In the genomic region with DNA sequence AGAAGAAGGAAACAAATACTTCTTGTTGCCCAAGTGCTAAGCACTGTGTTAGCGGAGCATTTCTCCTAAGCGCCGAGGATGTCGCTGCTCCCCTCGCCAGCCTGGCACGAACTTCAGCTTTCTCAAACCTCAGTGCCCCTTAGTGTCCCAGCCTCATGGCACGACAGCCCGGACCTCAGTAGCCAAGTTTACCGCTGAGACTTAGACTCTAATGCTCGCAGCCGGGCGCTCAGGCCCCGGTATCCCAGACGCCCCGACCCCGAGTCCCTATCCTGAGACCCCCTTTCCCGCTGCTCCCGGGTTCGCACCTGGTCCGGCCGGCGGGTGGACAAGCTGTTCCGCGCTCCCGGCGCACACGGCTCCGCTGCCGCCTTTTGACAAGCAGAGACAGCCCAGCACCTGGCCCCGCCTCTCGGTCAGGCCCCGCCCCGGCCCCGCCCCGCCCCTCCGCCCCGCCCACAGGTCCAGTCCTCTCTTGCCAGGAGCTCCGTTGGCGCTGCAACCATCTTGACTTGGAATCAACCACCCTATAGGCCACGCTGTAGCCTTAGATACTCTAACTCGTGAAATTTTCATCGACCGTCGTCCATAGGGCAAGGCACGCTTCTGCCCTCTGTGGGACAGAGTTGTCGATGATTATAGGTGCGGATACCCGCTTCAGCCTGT, we compare ENCODE assay signal across 8 cellular contexts. TPM values are rescaled to one million over a fixed set of nuclear protein-coding genes. Genes with fewer than 3 reads are reported as not detected.
DNase-seq lines count a peak whose midpoint lies in the region; ATAC-seq and TF ChIP-seq lines count a peak whose summit lies in the region.

TSS of gene VDR (minus strand) at position 348 of the 666 bp plus-strand sequence. CDS start 25,881 bp downstream, outside the sequence.

- POLR2A ChIA-PET in activated CD4-positive, alpha-beta T cell treated with anti-CD3 and anti-CD28 coated beads for 36 hours (lab: Charles Lee), result interaction anchor here (0.7 to 3.7 kb wide), 8 partner anchors 17 to 96 kb away, joined by 3 to 19 read pairs (median 6); no protein-coding TSS in a partner anchor

- peak within 1 kb of the TSS; percentile 94 for H3K4me3 Mint-ChIP-seq in activated CD4-positive, alpha-beta T cell treated with anti-CD3 and anti-CD28 coated beads for 36 hours

- in situ Hi-C loops in ACHN (cut with HindIII; ENCODE audit: low pct_ligation_motif_present, low pct_unique_long_range_greater_than_20kb, low sequenced_read_pairs), result no loop called here

- TF ChIP-seq CTCF in coronary artery (IDR thresholded peaks at IDR 0.05) (no peak), left lung (IDR thresholded peaks at IDR 0.05) (no peak)

- peaks cover 0 to 4% of the 10 kb centered on the region in 2 donors for H3K36me3 ChIP-seq in left lung

- peaks cover 20% of the 10 kb centered on the region for H3K27me3 Mint-ChIP-seq in activated CD4-positive, alpha-beta T cell treated with anti-CD3 and anti-CD28 coated beads for 36 hours

- peaks cover 35 to 56% of the 10 kb centered on the region in 2 donors for H3K4me1 ChIP-seq in left lung

- peak within 1 kb of the TSS; percentile 80 for H3K4me3 ChIP-seq in coronary artery
- H3K4me3 ChIP-seq in left lung, result peak within 1 kb of the TSS; percentile 62 to 72

- peaks cover 39% of the 10 kb centered on the region for H3K36me3 Mint-ChIP-seq in activated CD4-positive, alpha-beta T cell treated with anti-CD3 and anti-CD28 coated beads for 36 hours (ENCODE audit: low read depth)

- H3K9me3 ChIP-seq in left lung, result no peaks in the 10 kb centered on the region

- DNase-seq in ACHN (peak; percentile 89), NCI-H460 (ENCODE audit: extremely low read depth, low read depth) (peak; percentile 74), coronary artery (ENCODE audit: low spot score) (peak; percentile 88), left lung (peak; percentile 86 to 95)
- peak; percentile 88 for DNase-seq in activated CD4-positive, alpha-beta T cell treated with anti-CD3 and anti-CD28 coated beads for 36 hours
- peak; percentile 70 for DNase-seq in stimulated activated CD4-positive, alpha-beta T cell treated with anti-CD3 and anti-CD28 coated beads, Interleukin-4, amount 100 ng/mL, for 1 hour

- peak within 1 kb of the TSS; percentile 26 to 43 for H3K27ac ChIP-seq in coronary artery
- H3K27ac ChIP-seq in left lung, result peak within 1 kb of the TSS; percentile 75 to 92

- H3K27ac Mint-ChIP-seq in activated CD4-positive, alpha-beta T cell treated with anti-CD3 and anti-CD28 coated beads for 36 hours, result peak within 1 kb of the TSS; percentile 92

- H3K9me3 Mint-ChIP-seq in activated CD4-positive, alpha-beta T cell treated with anti-CD3 and anti-CD28 coated beads for 36 hours (ENCODE audit: low read depth), result no peaks in the 10 kb centered on the region

- peaks cover 45% of the 10 kb centered on the region for H3K4me1 Mint-ChIP-seq in activated CD4-positive, alpha-beta T cell treated with anti-CD3 and anti-CD28 coated beads for 36 hours

- intact Hi-C loops in activated CD4-positive, alpha-beta T cell treated with anti-CD3 and anti-CD28 coated beads for 36 hours (cut with DNase I, micrococcal nuclease), result loop anchor here (1.0 to 5.0 kb wide), 14 partner anchors 19 to 294 kb away; partner anchors contain the start of genes ASB8 (in 2 of the 2), TMEM106C (in 2 of the 2), CCDC184 (in 1 of the 2) and RPAP3 (in 1 of the 2)
- intact Hi-C loops in left lung (cut with DNase I), result loop anchor here in 1 of 2 donors (10.0 kb wide), 1 partner anchor 50 kb away; no protein-coding TSS in a partner anchor

- H3K27me3 ChIP-seq in left lung, result peaks cover 0 to 46% of the 10 kb centered on the region in 2 donors

- CTCF ChIA-PET in activated CD4-positive, alpha-beta T cell treated with anti-CD3 and anti-CD28 coated beads for 36 hours (lab: Charles Lee), result interaction anchor here (0.6 to 2.6 kb wide), 26 partner anchors 10 to 266 kb away, joined by 3 to 13 read pairs (median 4); partner anchors contain the start of gene TMEM106C

- peak; percentile 44 for ATAC-seq in GM18873 (IDR thresholded peaks at IDR 0.05; ENCODE audit: low FRiP score, unreplicated experiment)
- peak; percentile 68 for ATAC-seq in HG03159 (IDR thresholded peaks at IDR 0.05; ENCODE audit: unreplicated experiment)
- peak; percentile 76 for ATAC-seq in activated CD4-positive, alpha-beta T cell treated with anti-CD3 and anti-CD28 coated beads for 36 hours
- peak; percentile 82 for ATAC-seq in left lung

RNA-seq across cellular contexts. Expression of gene VDR, which starts in this region (rescaled TPM):
- total RNA-seq in NCI-H460 (2014; rRNA removed; shearing (Covaris generic)), result 2.4 TPM in 2 replicates
- 2.7 and 2.9 TPM in 2 replicates for polyA plus RNA-seq in NCI-H460 (2014; cell fraction: nucleus; rRNA removed)
- 100 to 1,000 TPM; 108 to 124 TPM for total RNA-seq in activated CD4-positive, alpha-beta T cell treated with anti-CD3 and anti-CD28 coated beads for 36 hours
- 10 to 100 TPM; 29.7 to 32.1 TPM for total RNA-seq in left lung

Comparison
In these comparisons a context has a peak if more than half of its experiments do, and no peak if none do; other contexts are left out.
1. Peak in every context shown above with its lines: DNase-seq, ATAC-seq, H3K4me3 ChIP-seq and H3K27ac ChIP-seq.